ENCODE assay signal across 16 cellular contexts in the genomic region with DNA sequence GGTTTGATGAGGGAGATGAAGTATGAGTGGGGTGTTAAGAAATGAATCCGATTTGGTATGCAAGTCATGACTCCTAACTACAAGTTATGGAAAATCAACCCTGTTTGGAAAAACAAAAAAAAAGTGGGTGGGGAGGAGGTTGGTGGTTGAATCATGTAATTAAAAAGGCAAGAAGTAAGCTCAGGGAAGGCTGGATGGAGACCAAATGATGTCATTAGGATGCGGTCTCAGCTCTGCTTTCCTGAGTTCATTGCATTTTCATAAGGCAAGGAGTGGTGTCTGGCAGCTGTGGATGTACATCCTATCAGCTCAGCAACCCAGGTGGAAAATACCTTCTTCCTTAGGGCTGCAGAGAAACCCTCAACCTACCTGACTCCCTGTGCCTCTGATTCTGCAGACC.
DNase-seq lines count a peak whose midpoint lies in the region; TF ChIP-seq lines count a peak whose summit lies in the region.
"Had no signal": no experiment of that assay in that cellular context is flagged by ENCODE, and none has a peak within 500 bp of the region (broad histone marks: within the 10 kb centered on the region; RNA-seq: fewer than 3 reads in every experiment).

No MANE protein-coding gene starts in this region.

- no peaks in the 10 kb centered on the region for H3K4me1 ChIP-seq in Karpas-422 (ENCODE audit: low read length)

- no peak overlapping the region for H3K9ac ChIP-seq in Karpas-422 (ENCODE audit: low read length)
- H3K9ac ChIP-seq: BLaER1 treated with 17β-estradiol and CSF1 and Interleukin-3, amounts not matched to agents 10 nM and 100 nM had no signal

- no peaks in the 10 kb centered on the region for H3K4me1 Mint-ChIP-seq in T-helper 2 cell treated with Interferon-gamma antibody and Interleukin-4, amounts not matched to agents 5 μg/mL and 100 μg/mL, for 36 hours (ENCODE audit: low read depth)
- H3K4me1 Mint-ChIP-seq in activated naive CD4-positive, alpha-beta T cell treated with anti-CD3 and anti-CD28 coated beads, Interleukin-2, amount 10 ng/mL, durations not matched to agents 7 days and 5 days, result no peaks in the 10 kb centered on the region
- H3K4me1 Mint-ChIP-seq: activated T-helper 17 cell treated with anti-CD3 and anti-CD28 coated beads, Interleukin-2, amount 50 U/mL, for 72 hours had no signal

- DNase-seq in Caki2 (ENCODE audit: low read depth) (peak; percentile 7), Karpas-422 (peak; percentile 19), cardiac fibroblast (ENCODE audit: low read depth in 2 of 2) (peak; percentile 55 to 83), kidney tubule cell (ENCODE audit: low spot score) (peak; percentile 64), NOMO-1 (lab: John Stamatoyannopoulos, UW; ENCODE audit: unreplicated experiment in 2 of 2) (no peak)
- DNase-seq in T-helper 2 cell treated with Interferon-gamma antibody and Interleukin-4, amounts not matched to agents 5 μg/mL and 100 μg/mL, for 36 hours (ENCODE audit: low spot score), result no peak
- no peak for DNase-seq in activated naive CD4-positive, alpha-beta T cell treated with anti-CD3 and anti-CD28 coated beads, Interleukin-2, amount 10 ng/mL, durations not matched to agents 7 days and 5 days
- no peak for DNase-seq in stimulated activated CD4-positive, alpha-beta T cell treated with anti-CD3 and anti-CD28 coated beads, Interleukin-4, amount 100 ng/mL, for 24 hours
- DNase-seq: endodermal cell, left colon had no signal

- H2AFZ ChIP-seq in Karpas-422 (ENCODE audit: low read length), result no peak overlapping the region
- H2AFZ ChIP-seq: hepatocyte had no signal

- no peak for TF ChIP-seq CTCF in cardiac fibroblast (IDR thresholded peaks at IDR 0.05; ENCODE audit: low read depth, low read length)

- in situ Hi-C loops in Caki2 (cut with HindIII; ENCODE audit: low pct_unique_long_range_greater_than_20kb, low sequenced_read_pairs), result no loop called here

- H3K27me3 ChIP-seq in Karpas-422 (ENCODE audit: low read length), result no peaks in the 10 kb centered on the region
- H3K27me3 ChIP-seq: BLaER1 treated with 17β-estradiol and CSF1 and Interleukin-3, amounts not matched to agents 10 nM and 100 nM; cardiac muscle cell; hepatocyte had no signal

- no peak overlapping the region for H3K4me3 Mint-ChIP-seq in T-helper 2 cell treated with Interferon-gamma antibody and Interleukin-4, amounts not matched to agents 5 μg/mL and 100 μg/mL, for 36 hours
- no peak overlapping the region for H3K4me3 Mint-ChIP-seq in activated naive CD4-positive, alpha-beta T cell treated with anti-CD3 and anti-CD28 coated beads, Interleukin-2, amount 10 ng/mL, durations not matched to agents 7 days and 5 days
- H3K4me3 Mint-ChIP-seq: activated T-helper 17 cell treated with anti-CD3 and anti-CD28 coated beads, Interleukin-2, amount 50 U/mL, for 72 hours; endodermal cell had no signal

- no peak overlapping the region for H3K27ac Mint-ChIP-seq in T-helper 2 cell treated with Interferon-gamma antibody and Interleukin-4, amounts not matched to agents 5 μg/mL and 100 μg/mL, for 36 hours
- H3K27ac Mint-ChIP-seq in activated naive CD4-positive, alpha-beta T cell treated with anti-CD3 and anti-CD28 coated beads, Interleukin-2, amount 10 ng/mL, durations not matched to agents 7 days and 5 days, result no peak overlapping the region
- H3K27ac Mint-ChIP-seq: activated T-helper 17 cell treated with anti-CD3 and anti-CD28 coated beads, Interleukin-2, amount 50 U/mL, for 72 hours; endodermal cell; progenitor cell of endocrine pancreas had no signal

- H3K27ac ChIP-seq in Karpas-422 (ENCODE audit: low read length), result no peak overlapping the region
- H3K27ac ChIP-seq: BLaER1 treated with 17β-estradiol and CSF1 and Interleukin-3, amounts not matched to agents 10 nM and 100 nM; cardiac muscle cell; hepatocyte had no signal

- H3K36me3 Mint-ChIP-seq in T-helper 2 cell treated with Interferon-gamma antibody and Interleukin-4, amounts not matched to agents 5 μg/mL and 100 μg/mL, for 36 hours (ENCODE audit: low read depth), result no peaks in the 10 kb centered on the region
- no peaks in the 10 kb centered on the region for H3K36me3 Mint-ChIP-seq in activated naive CD4-positive, alpha-beta T cell treated with anti-CD3 and anti-CD28 coated beads, Interleukin-2, amount 10 ng/mL, durations not matched to agents 7 days and 5 days

- no peaks in the 10 kb centered on the region for H4K20me1 ChIP-seq in Karpas-422 (ENCODE audit: insufficient read depth, low read depth, low read length)
- H4K20me1 ChIP-seq: BLaER1 treated with 17β-estradiol and CSF1 and Interleukin-3, amounts not matched to agents 10 nM and 100 nM had no signal

- no peaks in the 10 kb centered on the region for H3K36me3 ChIP-seq in Karpas-422 (ENCODE audit: insufficient read depth, low read length)
- H3K36me3 ChIP-seq: cardiac muscle cell had no signal

- H3K4me3 ChIP-seq in Karpas-422 (ENCODE audit: low read length), result no peak overlapping the region
- no peak overlapping the region for H3K4me3 ChIP-seq in cardiac fibroblast (replicated peaks in 1 of 2; ENCODE audit: low read depth in 2 of 2, low read length in 2 of 2)
- H3K4me3 ChIP-seq: BLaER1 treated with 17β-estradiol and CSF1 and Interleukin-3, amounts not matched to agents 10 nM and 100 nM; cardiac muscle cell; GM12878; hepatocyte had no signal

- no peaks in the 10 kb centered on the region for H3K9me3 ChIP-seq in Karpas-422 (ENCODE audit: low read length)

- H3K79me2 ChIP-seq in Karpas-422 (ENCODE audit: low read length), result no peaks in the 10 kb centered on the region
- H3K79me2 ChIP-seq: hepatocyte had no signal

- no peaks in the 10 kb centered on the region for H3K9me3 Mint-ChIP-seq in T-helper 2 cell treated with Interferon-gamma antibody and Interleukin-4, amounts not matched to agents 5 μg/mL and 100 μg/mL, for 36 hours
- peaks cover 2% of the 10 kb centered on the region for H3K9me3 Mint-ChIP-seq in activated naive CD4-positive, alpha-beta T cell treated with anti-CD3 and anti-CD28 coated beads, Interleukin-2, amount 10 ng/mL, durations not matched to agents 7 days and 5 days
- H3K9me3 Mint-ChIP-seq: activated T-helper 17 cell treated with anti-CD3 and anti-CD28 coated beads, Interleukin-2, amount 50 U/mL, for 72 hours had no signal

- H3K4me2 ChIP-seq in Karpas-422 (ENCODE audit: low read depth, low read length, poor library complexity, severe bottlenecking), result no peak overlapping the region
- H3K4me2 ChIP-seq: BLaER1 treated with 17β-estradiol and CSF1 and Interleukin-3, amounts not matched to agents 10 nM and 100 nM; hepatocyte had no signal

- CTCF ChIA-PET in activated naive CD4-positive, alpha-beta T cell treated with anti-CD3 and anti-CD28 coated beads, Interleukin-2, amount 10 ng/mL, durations not matched to agents 7 days and 5 days (lab: Charles Lee), result interaction anchor here (0.6 kb wide), 1 partner anchor 112 kb away, joined by 5 read pairs; no protein-coding TSS in a partner anchor

- peaks cover 20% of the 10 kb centered on the region for H3K27me3 Mint-ChIP-seq in T-helper 2 cell treated with Interferon-gamma antibody and Interleukin-4, amounts not matched to agents 5 μg/mL and 100 μg/mL, for 36 hours (ENCODE audit: low read depth)
- peaks cover 17% of the 10 kb centered on the region for H3K27me3 Mint-ChIP-seq in activated naive CD4-positive, alpha-beta T cell treated with anti-CD3 and anti-CD28 coated beads, Interleukin-2, amount 10 ng/mL, durations not matched to agents 7 days and 5 days

- H3K9me2 ChIP-seq in Karpas-422 (replicated peaks; ENCODE audit: insufficient read depth, low read length), result no peaks in the 10 kb centered on the region

Comparison
In these comparisons a context has a peak if more than half of its experiments do, and no peak if none do; other contexts are left out.
1. DNase-seq: peak in Caki2 (single experiment), Karpas-422 (single experiment), cardiac fibroblast (2 of 2) and kidney tubule cell (single experiment); none in T-helper 2 cell treated with Interferon-gamma antibody and Interleukin-4, amounts not matched to agents 5 μg/mL and 100 μg/mL, for 36 hours (single experiment), activated naive CD4-positive, alpha-beta T cell treated with anti-CD3 and anti-CD28 coated beads, Interleukin-2, amount 10 ng/mL, durations not matched to agents 7 days and 5 days (single experiment), stimulated activated CD4-positive, alpha-beta T cell treated with anti-CD3 and anti-CD28 coated beads, Interleukin-4, amount 100 ng/mL, for 24 hours (single experiment) and NOMO-1 (0 of 2).